Comparison of ENCODE assay signal across 8 cellular contexts in genomic region chr20:57698191-57698866, GRCh38. TPM values are rescaled to one million over a fixed set of nuclear protein-coding genes. Genes with fewer than 3 reads are reported as not detected.
A peak's percentile ranks its signal among the peaks of the same experiment; 100 is the strongest.
DNase-seq lines count a peak whose midpoint lies in the region; ATAC-seq and TF ChIP-seq lines count a peak whose summit lies in the region.

No MANE protein-coding gene starts in this region.

- intact Hi-C loops in MCF 10A (cut with micrococcal nuclease) = loop anchor here (1.0 to 10.0 kb wide), 5 partner anchors 9 to 294 kb away; no protein-coding TSS in a partner anchor
- intact Hi-C loops in prostate gland (cut with DNase I) = no loop called here

- H3K4me3 ChIP-seq in prostate gland = peak overlapping the region in 1 of 2 donors; percentile 25

- WGBS in prostate gland = 55% methylated on average over 15 of the region's 15 CpGs

- no peaks in the 10 kb centered on the region for H3K27me3 ChIP-seq in prostate gland (replicated peaks; ENCODE audit: insufficient read depth)

- no peaks in the 10 kb centered on the region for H3K27me3 Mint-ChIP-seq in MCF 10A (ENCODE audit: insufficient read depth, unreplicated experiment)

- ATAC-seq in HG03460 (IDR thresholded peaks at IDR 0.05; ENCODE audit: unreplicated experiment) (no peak), GM21529 (IDR thresholded peaks at IDR 0.05; ENCODE audit: unreplicated experiment) (no peak)

- no peaks in the 10 kb centered on the region for H3K9me3 ChIP-seq in prostate gland

- BruUV-seq in MCF 10A (replicated peaks; lab: Mats Ljungman, UMichigan) = no TSS peak

- CTCF ChIA-PET in MCF 10A (lab: Yijun Ruan, JAX) = interaction anchor here (0.6 to 2.9 kb wide), 10 partner anchors 9 to 559 kb away, joined by 3 to 21 read pairs (median 4); no protein-coding TSS in a partner anchor

- H3K36me3 ChIP-seq in prostate gland = no peaks in the 10 kb centered on the region

- no peak for TF ChIP-seq POLR2A in prostate gland (IDR thresholded peaks at IDR 0.05)

- H3K27ac ChIP-seq in prostate gland = peak overlapping the region; percentile 98 to 99

- H3K4me1 Mint-ChIP-seq in MCF 10A (ENCODE audit: insufficient read depth, unreplicated experiment) = peaks cover 42% of the 10 kb centered on the region

- peaks cover 43% of the 10 kb centered on the region for H3K4me1 ChIP-seq in prostate gland (replicated peaks)

- H3K27ac Mint-ChIP-seq in MCF 10A (ENCODE audit: low read depth, unreplicated experiment) = peak overlapping the region; percentile 66

- peaks cover 6% of the 10 kb centered on the region for H3K36me3 Mint-ChIP-seq in MCF 10A (ENCODE audit: insufficient read depth, unreplicated experiment)

- TF ChIP-seq CTCF in MCF 10A (IDR thresholded peaks at IDR 0.05; ENCODE audit: unreplicated experiment) (no peak), prostate gland (IDR thresholded peaks at IDR 0.05) (no peak)

- POLR2A ChIA-PET in MCF 10A (lab: Yijun Ruan, JAX) = interaction anchor here (0.5 to 9.3 kb wide), 22 partner anchors 11 to 857 kb away, joined by 3 to 185 read pairs (median 6); partner anchors contain the start of gene PMEPA1

- DNase-seq in GM04503 (ENCODE audit: low read depth) (peak; percentile 91), T1000 (lab: John Stamatoyannopoulos, UW) (peak; percentile 87), MCF 10A (ENCODE audit: unreplicated experiment) (peak; percentile 99), prostate gland (ENCODE audit: low spot score) (no peak), NCI-H446 treated with DMSO at 0.1 percent for 48 hours (lab: John Stamatoyannopoulos, UW) (no peak), NCI-H2227 (lab: John Stamatoyannopoulos, UW; ENCODE audit: unreplicated experiment) (no peak)

- H3K9me3 Mint-ChIP-seq in MCF 10A (ENCODE audit: unreplicated experiment) = no peaks in the 10 kb centered on the region

- peak overlapping the region; percentile 64 for H3K4me3 Mint-ChIP-seq in MCF 10A (ENCODE audit: unreplicated experiment)

RNA-seq across cellular contexts. Expression of gene PMEPA1, which starts 11.5 kb away (rescaled TPM):
- 60.6 and 68.5 TPM in 2 replicates for total RNA-seq in MCF 10A (2022)
- total RNA-seq in prostate gland = 100 to 1,000 TPM in 1 of 2 donors, 10 to 100 TPM in 1; 96.5 to 245 TPM

Comparison
In these comparisons a context has a peak if more than half of its experiments do, and no peak if none do; other contexts are left out.
1. DNase-seq: peak in GM04503 (single experiment), T1000 (single experiment) and MCF 10A (single experiment); none in prostate gland (single experiment), NCI-H446 treated with DMSO at 0.1 percent for 48 hours (single experiment) and NCI-H2227 (single experiment).